Comparison of ENCODE assay signal across 34 cellular contexts in the genomic region with DNA sequence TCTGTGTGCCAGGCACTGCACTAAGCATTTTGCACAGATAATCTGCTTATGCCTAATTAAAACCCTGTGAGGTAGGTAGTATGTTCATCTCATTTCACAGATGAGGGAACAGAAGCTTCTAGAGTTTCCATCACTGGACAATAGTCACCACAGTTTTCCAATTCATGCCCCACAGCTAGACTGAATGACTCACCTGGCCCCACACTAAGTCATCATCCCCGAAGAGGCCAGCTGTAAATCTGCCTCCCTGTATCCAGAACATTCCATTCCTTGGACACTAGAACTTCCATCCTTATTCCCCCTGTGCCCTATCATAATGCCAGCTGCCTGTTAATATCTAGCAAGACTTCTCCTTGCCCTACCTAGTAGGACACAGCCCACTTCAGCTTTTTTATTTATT. TPM values are rescaled to one million over a fixed set of nuclear protein-coding genes. Genes with fewer than 3 reads are reported as not detected.
DNase-seq lines count a peak whose midpoint lies in the region; ATAC-seq and TF ChIP-seq lines count a peak whose summit lies in the region.
"Had no signal": no experiment of that assay in that cellular context is flagged by ENCODE, and none has a peak within 500 bp of the region (broad histone marks: within the 10 kb centered on the region; RNA-seq: fewer than 3 reads in every experiment).

No MANE protein-coding gene starts in this region.

- H3K27me3 ChIP-seq in mammary epithelial cell (ENCODE audit: insufficient read depth, low read length) (no peaks in the 10 kb centered on the region), mesenchymal stem cell (ENCODE audit: control insufficient read depth in 1 of 2, insufficient read depth in 1 of 2, low read length in 2 of 2) (peaks cover 0 to 28% of the 10 kb centered on the region in 2 experiments)
- H3K27me3 ChIP-seq: hepatocyte, uterus had no signal

- DNase-seq in EH (ENCODE audit: low read depth) (peak; percentile 46), M059J (ENCODE audit: low read depth) (peak; percentile 83), mammary epithelial cell (peak; percentile 61), mesenchymal stem cell (peak; percentile 14), NCI-H1048 (lab: John Stamatoyannopoulos, UW) (no peak), activated gamma-delta T cell (lab: John Stamatoyannopoulos, UW) (no peak), activated gamma-delta T cell treated with Interleukin-2 at 50 U/mL for 16 hours (no peak)
- DNase-seq: activated CD4-positive, alpha-beta T cell treated with anti-CD3 and anti-CD28 coated beads for 48 hours; activated naive CD4-positive, alpha-beta T cell treated with anti-CD3 and anti-CD28 coated beads for 36 hours; activated T-cell treated with anti-CD3 and anti-CD28 coated beads, Interleukin-2, amount 50 U/mL, for 24 hours; amniotic stem cell; Calu3; caudate nucleus; NCI-H187; NCI-H524 treated with DMSO at 0.1 percent for 48 hours; pancreas; right cardiac atrium; RPMI8226; stimulated activated CD4-positive, alpha-beta T cell treated with anti-CD3 and anti-CD28 coated beads, Interleukin-12 subunit alpha, Interleukin-12 subunit beta, amount 100 ng/mL, for 4 hours; stimulated activated CD4-positive, alpha-beta T cell treated with anti-CD3 and anti-CD28 coated beads, Interleukin-4, amount 100 ng/mL, for 24 hours; stimulated activated naive B cell treated with anti-CD40 and anti-IgM and Interleukin-4, amounts not matched to agents 10 μg/mL and 1 μg/mL and 100 μg/mL, for 72 hours; T-helper 2 cell; uterus had no signal

- WGBS in mammary epithelial cell (ENCODE audit: low coverage, missing lambda C conversion rate) = 18% methylated on average over 1 of the region's 1 CpG
- whole genome bisulfite sequencing in mesenchymal stem cell = 4% methylated on average over 1 of the region's 1 CpG

- no peak for ATAC-seq in GM18870 (IDR thresholded peaks at IDR 0.05; ENCODE audit: unreplicated experiment)
- ATAC-seq: pancreas; right cardiac atrium; stimulated activated naive B cell treated with anti-CD40 and anti-IgM and Interleukin-4, amounts not matched to agents 10 μg/mL and 1 μg/mL and 100 μg/mL, for 72 hours had no signal

- no peaks in the 10 kb centered on the region for H3K79me2 ChIP-seq in mammary epithelial cell (ENCODE audit: insufficient read depth, low read length)
- H3K79me2 ChIP-seq: hepatocyte had no signal

- intact Hi-C loops in mammary epithelial cell (cut with micrococcal nuclease) = no loop called here

- dilution Hi-C loops in mammary epithelial cell (cut with HindIII; ENCODE audit: low sequenced_read_pairs) = no loop called here

- no peak overlapping the region for H3K14ac ChIP-seq in mesenchymal stem cell (ENCODE audit: low read length in 2 of 2)

- no peak overlapping the region for H3K4ac ChIP-seq in mesenchymal stem cell (ENCODE audit: low read depth in 1 of 2, low read length in 2 of 2)

- H3K9ac ChIP-seq in mammary epithelial cell (ENCODE audit: insufficient read depth, low read length) (no peak overlapping the region), mesenchymal stem cell (ENCODE audit: low read length) (no peak overlapping the region)

- no peaks in the 10 kb centered on the region for H3K79me1 ChIP-seq in mesenchymal stem cell (replicated peaks; ENCODE audit: low read length, poor library complexity, severe bottlenecking)

- H3K4me2 ChIP-seq in mammary epithelial cell (ENCODE audit: insufficient read depth, low read depth, low read length) (no peak overlapping the region), mesenchymal stem cell (ENCODE audit: low read length, poor library complexity, severe bottlenecking) (no peak overlapping the region)
- H3K4me2 ChIP-seq: hepatocyte had no signal

- H2BK120ac ChIP-seq in mesenchymal stem cell (ENCODE audit: low read depth, low read length) = no peak overlapping the region

- H2BK5ac ChIP-seq in mesenchymal stem cell (ENCODE audit: low read depth, low read length, poor library complexity, severe bottlenecking) = no peak overlapping the region

- H2AFZ ChIP-seq in mammary epithelial cell (ENCODE audit: low read depth, low read length) = no peak overlapping the region
- H2AFZ ChIP-seq in mesenchymal stem cell (ENCODE audit: low read depth, low read length) = no peak overlapping the region
- H2AFZ ChIP-seq: hepatocyte had no signal

- no peaks in the 10 kb centered on the region for H3K36me3 ChIP-seq in mammary epithelial cell (ENCODE audit: insufficient read depth, low read length)
- no peaks in the 10 kb centered on the region for H3K36me3 ChIP-seq in mesenchymal stem cell (ENCODE audit: control insufficient read depth in 1 of 2, insufficient read depth in 2 of 2, low read depth in 1 of 2, low read length in 2 of 2)
- H3K36me3 ChIP-seq: pancreas, uterus had no signal

- no peaks in the 10 kb centered on the region for H3K9me3 ChIP-seq in mammary epithelial cell (replicated peaks; ENCODE audit: insufficient read depth, low read length)
- H3K9me3 ChIP-seq in mesenchymal stem cell (ENCODE audit: control insufficient read depth, low read length) = no peaks in the 10 kb centered on the region
- H3K9me3 ChIP-seq: pancreas, uterus had no signal

- no peaks in the 10 kb centered on the region for H3K4me1 ChIP-seq in mammary epithelial cell (ENCODE audit: insufficient read depth, low read length)
- no peaks in the 10 kb centered on the region for H3K4me1 ChIP-seq in mesenchymal stem cell (ENCODE audit: control insufficient read depth, insufficient read depth, low read depth, low read length)
- H3K4me1 ChIP-seq: pancreas, uterus had no signal

- BruUV-seq in mammary epithelial cell (replicated peaks; lab: Mats Ljungman, UMichigan) = no TSS peak

- H2AK5ac ChIP-seq in mesenchymal stem cell (ENCODE audit: low read length, severe bottlenecking) = no peak overlapping the region

- H2BK12ac ChIP-seq in mesenchymal stem cell (ENCODE audit: low read length in 2 of 2) = no peak overlapping the region

- H3K23ac ChIP-seq in mesenchymal stem cell (ENCODE audit: low read length in 2 of 2) = no peak overlapping the region

- in situ Hi-C loops in mammary epithelial cell (cut with MboI; ENCODE audit: low sequenced_read_pairs in 2 of 2) = no loop called here

- H3K27ac ChIP-seq in mammary epithelial cell (ENCODE audit: insufficient read depth, low read depth, low read length) (no peak overlapping the region), mesenchymal stem cell (ENCODE audit: low read length, poor library complexity, severe bottlenecking) (no peak overlapping the region)
- H3K27ac ChIP-seq: C4-2B, hepatocyte, pancreas, uterus had no signal

- no peak overlapping the region for H2BK15ac ChIP-seq in mesenchymal stem cell (ENCODE audit: low read depth, poor library complexity, severe bottlenecking)

- H4K8ac ChIP-seq in mesenchymal stem cell (ENCODE audit: low read length) = no peak overlapping the region

- H3K4me3 ChIP-seq in mammary epithelial cell (replicated peaks in 1 of 3; ENCODE audit: insufficient read depth in 1 of 3, low read depth in 2 of 3, low read length in 3 of 3) = no peak overlapping the region
- no peak overlapping the region for H3K4me3 ChIP-seq in mesenchymal stem cell (ENCODE audit: insufficient read depth in 1 of 2, low read depth in 1 of 2, low read length in 2 of 2)
- H3K4me3 ChIP-seq: hepatocyte, pancreas, uterus had no signal

- no peak overlapping the region for H3K18ac ChIP-seq in mesenchymal stem cell (ENCODE audit: low read depth in 1 of 2, low read length in 2 of 2)

- CTCF ChIA-PET in mammary epithelial cell (lab: Charles Lee; ENCODE audit: low non-redundant PET) = interaction anchor here (0.6 kb wide), 1 partner anchor 317 kb away, joined by 8 read pairs; no protein-coding TSS in a partner anchor

- no peak overlapping the region for H4K91ac ChIP-seq in mesenchymal stem cell (ENCODE audit: low read length)

- no peaks in the 10 kb centered on the region for H4K20me1 ChIP-seq in mammary epithelial cell (ENCODE audit: insufficient read depth, low read length)

- no peak for TF ChIP-seq CTCF in mammary epithelial cell (conservative IDR thresholded peaks at IDR 0.05 in 1 of 2, IDR thresholded peaks at IDR 0.05 in 1 of 2; ENCODE audit: extremely low read depth in 1 of 2, insufficient read depth in 1 of 2, low read depth in 1 of 2, low read length in 2 of 2)

RNA-seq across cellular contexts. Expression of a gene that starts 40.9 kb away (rescaled TPM):
- total RNA-seq in M059J (2014; rRNA removed; shearing (Covaris generic)) = not detected in 2 replicates
- not detected for total RNA-seq in mammary epithelial cell
- polyA plus RNA-seq in mammary epithelial cell = not detected
- polyA minus RNA-seq in mammary epithelial cell = not detected
- polyA plus RNA-seq in mesenchymal stem cell (2013, experiment 1 of 2) = not detected
- not detected for polyA plus RNA-seq in mesenchymal stem cell (2013, experiment 2 of 2)
- total RNA-seq: activated CD8-positive, alpha-beta memory T cell treated with anti-CD3 and anti-CD28 coated beads for 36 hours; activated naive CD4-positive, alpha-beta T cell treated with anti-CD3 and anti-CD28 coated beads for 36 hours; Calu3; endothelial cell of umbilical vein; fibroblast of villous mesenchyme; hepatocyte; lower leg skin; mucosa of gallbladder; pancreas; right cardiac atrium; temporal lobe; uterus had no signal
- polyA plus RNA-seq: AG04450, endothelial cell of umbilical vein, hepatocyte, neural cell, pancreas, right cardiac atrium had no signal

Comparison
In these comparisons a context has a peak if more than half of its experiments do, and no peak if none do; other contexts are left out.
1. DNase-seq: peak in EH (single experiment), M059J (single experiment), mammary epithelial cell (single experiment) and mesenchymal stem cell (single experiment); none in NCI-H1048 (single experiment), activated gamma-delta T cell (single experiment) and activated gamma-delta T cell treated with Interleukin-2 at 50 U/mL for 16 hours (single experiment).